In genomic region chr2:104758199-104758620, GRCh38 we compare ENCODE assay signal across 14 cellular contexts.
DNase-seq lines count a peak whose midpoint lies in the region; ATAC-seq and TF ChIP-seq lines count a peak whose summit lies in the region.
"Had no signal": no experiment of that assay in that cellular context is flagged by ENCODE, and none has a peak within 500 bp of the region (broad histone marks: within the 10 kb centered on the region; RNA-seq: fewer than 3 reads in every experiment).

No MANE protein-coding gene starts in this region.

- H3K9me3 ChIP-seq in esophagus muscularis mucosa: no peaks in the 10 kb centered on the region
- no peaks in the 10 kb centered on the region for H3K9me3 ChIP-seq in upper lobe of right lung
- H3K9me3 ChIP-seq: lower lobe of right lung, pancreas had no signal

- DNase-seq in GM23338 (ENCODE audit: low spot score) (peak; percentile 93), NCI-H69 (lab: John Stamatoyannopoulos, UW) (peak; percentile 8), esophagus muscularis mucosa (ENCODE audit: extremely low spot score) (peak; percentile 79), neural crest cell (ENCODE audit: low read depth, low spot score) (peak; percentile 3), GM13976 (ENCODE audit: low spot score) (no peak), activated gamma-delta T cell treated with Interleukin-2 at 50 U/mL for 16 hours (no peak), GM03348 (ENCODE audit: low spot score) (no peak), upper lobe of right lung (no peak)
- DNase-seq: lower lobe of right lung; pancreas; stimulated activated CD4-positive, alpha-beta T cell treated with anti-CD3 and anti-CD28 coated beads, Interleukin-2, amount 100 ng/mL, for 48 hours had no signal

- WGBS in esophagus muscularis mucosa: 13% methylated on average over 9 of the region's 9 CpGs

- H3K27me3 ChIP-seq in GM23338 (ENCODE audit: insufficient read depth) (0 out of 2 replicates have a peak, but pooled peaks cover 6% of the 10 kb centered on the region), esophagus muscularis mucosa (peaks cover 0 to 34% (median 0%) of the 10 kb centered on the region in 4 donors), upper lobe of right lung (no peaks in the 10 kb centered on the region)
- H3K27me3 ChIP-seq: BLaER1 treated with 17β-estradiol and CSF1 and Interleukin-3, amounts not matched to agents 10 nM and 100 nM; pancreas had no signal

- H3K27ac ChIP-seq in GM23338 (ENCODE audit: low read depth) (peak overlapping the region; percentile 95), esophagus muscularis mucosa (replicated peaks in 1 of 4) (no peak overlapping the region), upper lobe of right lung (no peak overlapping the region)
- H3K27ac ChIP-seq: BLaER1 treated with 17β-estradiol and CSF1 and Interleukin-3, amounts not matched to agents 10 nM and 100 nM; lower lobe of right lung; pancreas had no signal

- peak overlapping the region; percentile 38; the same call in 1 of the 2 replicates for H3K4me3 ChIP-seq in GM23338
- H3K4me3 ChIP-seq in esophagus muscularis mucosa: no peak overlapping the region
- H3K4me3 ChIP-seq in upper lobe of right lung: no peak overlapping the region
- H3K4me3 ChIP-seq: BLaER1 treated with 17β-estradiol and CSF1 and Interleukin-3, amounts not matched to agents 10 nM and 100 nM; lower lobe of right lung; pancreas had no signal

- H3K27me3 Mint-ChIP-seq in GM23338 (ENCODE audit: insufficient read depth, low read depth, poor library complexity) (peaks cover 13% of the 10 kb centered on the region), neural crest cell (ENCODE audit: low read depth) (no peaks in the 10 kb centered on the region)

- in situ Hi-C loops in GM13976 (cut with MboI; ENCODE audit: low sequenced_read_pairs, unreplicated experiment): no loop called here

- ATAC-seq in GM23338 (peak; percentile 96), upper lobe of right lung (no peak)
- ATAC-seq: lower lobe of right lung, pancreas had no signal

- peaks cover 36% of the 10 kb centered on the region for H3K4me1 Mint-ChIP-seq in GM23338
- peaks cover 42% of the 10 kb centered on the region for H3K4me1 Mint-ChIP-seq in neural crest cell

- H3K79me2 ChIP-seq in GM23338 (replicated peaks; ENCODE audit: insufficient read depth): no peaks in the 10 kb centered on the region

- H3K4me3 Mint-ChIP-seq in GM23338 (peak overlapping the region; percentile 38; the same call in 1 of the 3 replicates), neural crest cell (peak overlapping the region; percentile 41)
- H3K4me3 Mint-ChIP-seq: activated naive CD8-positive, alpha-beta T cell; stimulated activated naive CD8-positive, alpha-beta T cell treated with anti-CD3 and anti-CD28 coated beads, Interleukin-15, Interleukin-2, amounts not matched to agents 100 ng/mL and 50 ng/mL, for 24 hours had no signal

- H3K9me3 Mint-ChIP-seq in GM23338: peaks cover 12% of the 10 kb centered on the region
- H3K9me3 Mint-ChIP-seq in neural crest cell: peaks cover 3% of the 10 kb centered on the region
- H3K9me3 Mint-ChIP-seq: stimulated activated naive CD8-positive, alpha-beta T cell treated with anti-CD3 and anti-CD28 coated beads, Interleukin-15, Interleukin-2, amounts not matched to agents 100 ng/mL and 50 ng/mL, for 24 hours had no signal

- peak overlapping the region; percentile 9; the same call in 1 of the 2 replicates for H2AFZ ChIP-seq in GM23338

- TF ChIP-seq EP300 in esophagus muscularis mucosa (IDR thresholded peaks at IDR 0.05): no peak

- peak overlapping the region; percentile 97 for H3K27ac Mint-ChIP-seq in GM23338
- H3K27ac Mint-ChIP-seq in neural crest cell (ENCODE audit: unreplicated experiment): peak overlapping the region; percentile 54
- H3K27ac Mint-ChIP-seq: activated naive CD8-positive, alpha-beta T cell; stimulated activated naive CD8-positive, alpha-beta T cell treated with anti-CD3 and anti-CD28 coated beads, Interleukin-15, Interleukin-2, amounts not matched to agents 100 ng/mL and 50 ng/mL, for 24 hours had no signal

- TF ChIP-seq CTCF in GM23338 (conservative IDR thresholded peaks at IDR 0.05; ENCODE audit: low read depth in 2 of 2) (no peak), esophagus muscularis mucosa (IDR thresholded peaks at IDR 0.05) (no peak), neural crest cell (conservative IDR thresholded peaks at IDR 0.05) (no peak), GM13976 (IDR thresholded peaks at IDR 0.05; ENCODE audit: borderline replicate concordance, control extremely low read depth, extremely low read depth, insufficient read depth, missing control alignments) (no peak), upper lobe of right lung (IDR thresholded peaks at IDR 0.05) (no peak)

- H3K4me1 ChIP-seq in GM23338 (ENCODE audit: insufficient read depth) (peaks cover 19% of the 10 kb centered on the region), esophagus muscularis mucosa (peaks cover 0 to 4% (median 0%) of the 10 kb centered on the region in 4 donors), upper lobe of right lung (no peaks in the 10 kb centered on the region)
- H3K4me1 ChIP-seq: lower lobe of right lung, pancreas had no signal

- H3K9me2 ChIP-seq in GM23338 (ENCODE audit: insufficient read depth): peaks cover 7% of the 10 kb centered on the region; the same call in 1 of the 2 replicates

- intact Hi-C loops in esophagus muscularis mucosa (cut with DNase I) (no loop called here), upper lobe of right lung (cut with DNase I) (no loop called here)

- peak overlapping the region; percentile 68 for H3K4me2 ChIP-seq in GM23338
- H3K4me2 ChIP-seq: BLaER1 treated with 17β-estradiol and CSF1 and Interleukin-3, amounts not matched to agents 10 nM and 100 nM had no signal

- H3K36me3 ChIP-seq in GM23338 (ENCODE audit: insufficient read depth) (no peaks in the 10 kb centered on the region), esophagus muscularis mucosa (no peaks in the 10 kb centered on the region), upper lobe of right lung (no peaks in the 10 kb centered on the region)
- H3K36me3 ChIP-seq: BLaER1 treated with 17β-estradiol and CSF1 and Interleukin-3, amounts not matched to agents 10 nM and 100 nM; lower lobe of right lung; pancreas had no signal

- peaks cover 15% of the 10 kb centered on the region for H3K36me3 Mint-ChIP-seq in GM23338 (ENCODE audit: low read depth)
- H3K36me3 Mint-ChIP-seq in neural crest cell (ENCODE audit: low read depth): no peaks in the 10 kb centered on the region
- H3K36me3 Mint-ChIP-seq: activated naive CD8-positive, alpha-beta T cell had no signal

- TF ChIP-seq POLR2A in esophagus muscularis mucosa (IDR thresholded peaks at IDR 0.05; ENCODE audit: low read depth): no peak

- H4K20me1 ChIP-seq in GM23338 (replicated peaks; ENCODE audit: insufficient read depth): no peaks in the 10 kb centered on the region
- H4K20me1 ChIP-seq: BLaER1 treated with 17β-estradiol and CSF1 and Interleukin-3, amounts not matched to agents 10 nM and 100 nM had no signal

- H3F3A ChIP-seq in GM23338 (replicated peaks; ENCODE audit: low read depth): peaks cover 7% of the 10 kb centered on the region; the same call in 1 of the 2 replicates

TF ChIP-seq in GM23338, 12 proteins besides CTCF, POLR2A, EP300 and RAD21 (continues in another document):
- TF ChIP-seq ZNF114 (CRISPR knock-in tag; IDR thresholded peaks at IDR 0.05): no peak
- no peak for TF ChIP-seq STAT1 (IDR thresholded peaks at IDR 0.05; ENCODE audit: unreplicated experiment)
- TF ChIP-seq ZNF331 (CRISPR knock-in tag; IDR thresholded peaks at IDR 0.05; ENCODE audit: low read depth): no peak
- no peak for TF ChIP-seq REST (IDR thresholded peaks at IDR 0.05; ENCODE audit: unreplicated experiment)
- no peak for TF ChIP-seq POLR2AphosphoS5 (IDR thresholded peaks at IDR 0.05; ENCODE audit: low read depth)
- no peak for TF ChIP-seq JUNB (IDR thresholded peaks at IDR 0.05; ENCODE audit: unreplicated experiment)
- TF ChIP-seq, protein P1, sequence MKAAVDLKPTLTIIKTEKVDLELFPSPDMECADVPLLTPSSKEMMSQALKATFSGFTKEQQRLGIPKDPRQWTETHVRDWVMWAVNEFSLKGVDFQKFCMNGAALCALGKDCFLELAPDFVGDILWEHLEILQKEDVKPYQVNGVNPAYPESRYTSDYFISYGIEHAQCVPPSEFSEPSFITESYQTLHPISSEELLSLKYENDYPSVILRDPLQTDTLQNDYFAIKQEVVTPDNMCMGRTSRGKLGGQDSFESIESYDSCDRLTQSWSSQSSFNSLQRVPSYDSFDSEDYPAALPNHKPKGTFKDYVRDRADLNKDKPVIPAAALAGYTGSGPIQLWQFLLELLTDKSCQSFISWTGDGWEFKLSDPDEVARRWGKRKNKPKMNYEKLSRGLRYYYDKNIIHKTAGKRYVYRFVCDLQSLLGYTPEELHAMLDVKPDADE (IDR thresholded peaks at IDR 0.05): no peak
- no peak for TF ChIP-seq EZH2 (IDR thresholded peaks at IDR 0.05; ENCODE audit: low read depth, unreplicated experiment)

Comparison
In these comparisons a context has a peak if more than half of its experiments do, and no peak if none do; other contexts are left out.
1. DNase-seq: peak in GM23338 (single experiment), NCI-H69 (single experiment), esophagus muscularis mucosa (single experiment) and neural crest cell (single experiment); none in GM13976 (single experiment), activated gamma-delta T cell treated with Interleukin-2 at 50 U/mL for 16 hours (single experiment), GM03348 (single experiment) and upper lobe of right lung (single experiment).